10 cellular contexts compared by ENCODE assay signal in the genomic region with DNA sequence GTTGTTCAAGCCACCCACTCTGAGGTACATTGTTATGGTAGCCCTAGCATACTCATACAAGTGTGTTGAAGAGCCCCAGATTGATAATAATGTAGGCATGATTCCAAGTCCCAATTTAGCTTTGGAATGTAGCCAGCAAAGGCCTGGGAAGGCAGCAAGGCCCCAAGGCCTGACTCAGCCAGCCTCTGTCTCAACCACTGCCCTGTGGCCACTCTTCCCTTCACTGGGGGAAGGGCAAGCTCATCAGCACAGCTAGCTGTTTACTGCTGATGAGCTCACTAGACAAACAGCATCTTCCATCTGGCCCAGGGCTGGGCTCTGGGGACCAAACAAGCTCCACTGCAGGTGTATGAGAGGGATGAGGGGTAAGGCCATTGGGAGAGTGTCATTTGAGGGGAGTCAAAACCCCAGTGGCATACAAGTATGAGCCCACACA. TPM values are rescaled to one million over a fixed set of nuclear protein-coding genes. Genes with fewer than 3 reads are reported as not detected.
DNase-seq lines count a peak whose midpoint lies in the region; ATAC-seq, FAIRE-seq and TF ChIP-seq lines count a peak whose summit lies in the region.
"Had no signal": no experiment of that assay in that cellular context is flagged by ENCODE, and none has a peak within 500 bp of the region (broad histone marks: within the 10 kb centered on the region; RNA-seq: fewer than 3 reads in every experiment).

No MANE protein-coding gene starts in this region.

- CTCF ChIA-PET in Calu3 (lab: Charles Lee): interaction anchor here (0.6 to 2.0 kb wide), 10 partner anchors 13 to 437 kb away, joined by 3 to 12 read pairs (median 4); a partner anchor contains a TSS
- CTCF ChIA-PET in K562 (lab: Yijun Ruan, JAX; ENCODE audit: low intra/inter-chr PET ratio): interaction anchor here (0.6 kb wide), 1 partner anchor 1935 kb away, joined by 4 read pairs; no protein-coding TSS in a partner anchor

- no peak for TF ChIP-seq POLR2A in K562 (conservative IDR thresholded peaks at IDR 0.05)

- H3K27ac ChIP-seq in K562 (ENCODE audit: extremely low read depth, low read depth, low read length) (no peak overlapping the region), neural progenitor cell (no peak overlapping the region), dorsolateral prefrontal cortex (no peak overlapping the region)
- H3K27ac ChIP-seq: neutrophil had no signal

- DNase-seq in Calu3 (peak; percentile 78), NCI-H1694 treated with DMSO at 0.1 percent for 48 hours (lab: John Stamatoyannopoulos, UW) (peak; percentile 79), K562 (ENCODE audit: extremely low read depth in 1 of 4, low spot score in 3 of 4) (peak; percentile 72 to 89 (median 81)), kidney glomerular epithelial cell (lab: John Stamatoyannopoulos, UW) (peak; percentile 83), left lobe of liver (ENCODE audit: low spot score) (no peak), neural progenitor cell (ENCODE audit: low spot score) (no peak), dorsolateral prefrontal cortex (no peak)
- no peak for DNase-seq in effector memory CD8-positive, alpha-beta T cell
- DNase-seq: activated naive CD4-positive, alpha-beta T cell treated with anti-CD3 and anti-CD28 coated beads, Interleukin-2, amount 10 ng/mL, durations not matched to agents 7 days and 5 days had no signal

- H2AFZ ChIP-seq in K562 (ENCODE audit: low read depth, low read length) (no peak overlapping the region), neural progenitor cell (replicated peaks) (no peak overlapping the region)

- no peaks in the 10 kb centered on the region for H3K9me3 ChIP-seq in K562 (replicated peaks; ENCODE audit: control insufficient read depth, insufficient read depth, low read depth, low read length)
- H3K9me3 ChIP-seq in neural progenitor cell (ENCODE audit: low read depth): no peaks in the 10 kb centered on the region
- H3K9me3 ChIP-seq: neutrophil had no signal

- peak overlapping the region; percentile 16; the same call in 1 of the 2 replicates for H3K4me2 ChIP-seq in K562 (ENCODE audit: insufficient read depth, low read length)
- no peak overlapping the region for H3K4me2 ChIP-seq in neural progenitor cell

- no peaks in the 10 kb centered on the region for H4K20me1 ChIP-seq in K562 (replicated peaks; ENCODE audit: control insufficient read depth, insufficient read depth, low read length)
- H4K20me1 ChIP-seq in neural progenitor cell (ENCODE audit: low read depth): no peaks in the 10 kb centered on the region

- H3K79me2 ChIP-seq in K562 (ENCODE audit: control insufficient read depth, insufficient read depth, low read length): no peaks in the 10 kb centered on the region
- no peaks in the 10 kb centered on the region for H3K79me2 ChIP-seq in neural progenitor cell (ENCODE audit: low read depth)

- no peaks in the 10 kb centered on the region for H3K9me3 Mint-ChIP-seq in Calu3 (ENCODE audit: low read depth, unreplicated experiment)
- no peaks in the 10 kb centered on the region for H3K9me3 Mint-ChIP-seq in effector memory CD8-positive, alpha-beta T cell
- H3K9me3 Mint-ChIP-seq in neural progenitor cell: peaks cover 13% of the 10 kb centered on the region
- H3K9me3 Mint-ChIP-seq: activated naive CD4-positive, alpha-beta T cell treated with anti-CD3 and anti-CD28 coated beads, Interleukin-2, amount 10 ng/mL, durations not matched to agents 7 days and 5 days had no signal

- H3K4me3 ChIP-seq in K562 (no peak overlapping the region), neural progenitor cell (no peak overlapping the region), dorsolateral prefrontal cortex (no peak overlapping the region)

- H3K27me3 ChIP-seq in K562 (ENCODE audit: control insufficient read depth in 2 of 2, insufficient read depth in 2 of 2, low read length in 2 of 2) (peaks cover 2 to 10% of the 10 kb centered on the region in 2 experiments; a peak in 1 of 5 replicates), neural progenitor cell (peaks cover 29% of the 10 kb centered on the region), dorsolateral prefrontal cortex (peaks cover 0 to 24% (median 10%) of the 10 kb centered on the region in 45 donors)

- H3K27ac Mint-ChIP-seq in Calu3 (ENCODE audit: unreplicated experiment) (no peak overlapping the region), neural progenitor cell (no peak overlapping the region)
- no peak overlapping the region for H3K27ac Mint-ChIP-seq in effector memory CD8-positive, alpha-beta T cell
- H3K27ac Mint-ChIP-seq: activated naive CD4-positive, alpha-beta T cell treated with anti-CD3 and anti-CD28 coated beads, Interleukin-2, amount 10 ng/mL, durations not matched to agents 7 days and 5 days had no signal

- peak; percentile 98 for FAIRE-seq in K562 (lab: Jason Lieb, UNC)

- ATAC-seq in K562: peak; percentile 74
- ATAC-seq in left lobe of liver: no peak
- ATAC-seq in effector memory CD8-positive, alpha-beta T cell (replicated peaks): no peak

- H3K4me1 Mint-ChIP-seq in Calu3 (ENCODE audit: low read depth, unreplicated experiment) (peaks cover 48% of the 10 kb centered on the region), neural progenitor cell (peaks cover 9% of the 10 kb centered on the region)
- peaks cover 0 to 10% of the 10 kb centered on the region in 2 donors for H3K4me1 Mint-ChIP-seq in effector memory CD8-positive, alpha-beta T cell (ENCODE audit: low read depth in 2 of 2)

- H3K36me3 Mint-ChIP-seq in Calu3 (ENCODE audit: insufficient read depth, unreplicated experiment) (peaks cover 19% of the 10 kb centered on the region), neural progenitor cell (no peaks in the 10 kb centered on the region)
- H3K36me3 Mint-ChIP-seq in effector memory CD8-positive, alpha-beta T cell (ENCODE audit: insufficient read depth): peaks cover 3% of the 10 kb centered on the region
- H3K36me3 Mint-ChIP-seq: activated naive CD4-positive, alpha-beta T cell treated with anti-CD3 and anti-CD28 coated beads, Interleukin-2, amount 10 ng/mL, durations not matched to agents 7 days and 5 days had no signal

- peak; percentile 21 to 36; a peak in 3 of 4 replicates for TF ChIP-seq RAD21 in K562 (CRISPR knock-in tag; conservative IDR thresholded peaks at IDR 0.05 in 1 of 2, IDR thresholded peaks at IDR 0.05 in 1 of 2)

- H3F3A ChIP-seq in neural progenitor cell (ENCODE audit: low read depth): peaks cover 4% of the 10 kb centered on the region

- in situ Hi-C loops in K562 (cut with MboI): no loop called here

- H3K4me3 Mint-ChIP-seq in Calu3 (ENCODE audit: low read depth, unreplicated experiment) (no peak overlapping the region), neural progenitor cell (no peak overlapping the region)
- H3K4me3 Mint-ChIP-seq in effector memory CD8-positive, alpha-beta T cell: no peak overlapping the region
- H3K4me3 Mint-ChIP-seq: activated naive CD4-positive, alpha-beta T cell treated with anti-CD3 and anti-CD28 coated beads, Interleukin-2, amount 10 ng/mL, durations not matched to agents 7 days and 5 days had no signal

- TF ChIP-seq CTCF in Calu3 (IDR thresholded peaks at IDR 0.05; ENCODE audit: unreplicated experiment) (no peak), K562 (IDR thresholded peaks at IDR 0.05 in 2 of 3, conservative IDR thresholded peaks at IDR 0.05 in 1 of 3; ENCODE audit: insufficient read depth in 2 of 3, low read depth in 1 of 3, low read length in 3 of 3) (no peak), neural progenitor cell (IDR thresholded peaks at IDR 0.05) (no peak), dorsolateral prefrontal cortex (IDR thresholded peaks at IDR 0.05 in 54 of 56, conservative IDR thresholded peaks at IDR 0.05 in 2 of 56; ENCODE audit: low read depth in 1 of 56, partially characterized antibody in 56 of 56) (no peak)

- H3K9ac ChIP-seq in K562 (ENCODE audit: insufficient read depth in 1 of 2, low read depth in 2 of 2, low read length in 2 of 2) (peak overlapping the region in 1 of 2 experiments; percentile 53; a peak in 1 of 4 replicates), neural progenitor cell (no peak overlapping the region)

- intact Hi-C loops in Calu3 (cut with micrococcal nuclease; ENCODE audit: unreplicated experiment) (no loop called here), K562 (cut with micrococcal nuclease) (no loop called here), dorsolateral prefrontal cortex (cut with DNase I) (no loop called here)

- peak; percentile 31; the same call in 1 of the 2 replicates for TF ChIP-seq EP300 in K562 (IDR thresholded peaks at IDR 0.05; ENCODE audit: low read length)

- no TSS peak for BruUV-seq in Calu3 (replicated peaks; lab: Mats Ljungman, UMichigan)
- BruUV-seq in K562 (replicated peaks; lab: Mats Ljungman, UMichigan): no TSS peak

- peaks cover 3% of the 10 kb centered on the region for H3K9me1 ChIP-seq in K562 (ENCODE audit: control insufficient read depth, insufficient read depth, low read length)

- POLR2A ChIA-PET in K562 (lab: Yijun Ruan, JAX): interaction anchor here (0.5 to 1.9 kb wide), 5 partner anchors 13 to 41 kb away, joined by 3 to 4 read pairs (median 3); a partner anchor contains a TSS

- no peaks in the 10 kb centered on the region for H3K27me3 Mint-ChIP-seq in Calu3 (ENCODE audit: unreplicated experiment)
- H3K27me3 Mint-ChIP-seq in effector memory CD8-positive, alpha-beta T cell: peaks cover 0 to 20% of the 10 kb centered on the region in 2 donors
- H3K27me3 Mint-ChIP-seq in neural progenitor cell (ENCODE audit: insufficient read depth, low read depth): peaks cover 19% of the 10 kb centered on the region

- H3K36me3 ChIP-seq in K562 (ENCODE audit: control insufficient read depth, insufficient read depth, low read length) (no peaks in the 10 kb centered on the region), neural progenitor cell (no peaks in the 10 kb centered on the region)
- H3K36me3 ChIP-seq: neutrophil had no signal

- H3K4me1 ChIP-seq in K562 (replicated peaks in 1 of 2; ENCODE audit: control insufficient read depth in 2 of 2, insufficient read depth in 2 of 2, low read length in 2 of 2) (peaks cover 21 to 23% of the 10 kb centered on the region in 2 experiments), neural progenitor cell (peaks cover 10% of the 10 kb centered on the region)

RNA-seq across cellular contexts. Expression of a gene that starts 2.1 kb away (rescaled TPM):
- total RNA-seq in Calu3 (2022): 44.1 and 51.2 TPM in 2 replicates
- 0.63 and 1.3 TPM in 2 replicates for total RNA-seq in K562 (2011; cell fraction: chromatin; rRNA removed; ENCODE audit: low replicate concordance)
- total RNA-seq in K562 (2011; cell fraction: nucleolus; rRNA removed): 0.33 and 0.53 TPM in 2 replicates
- 0.53 and 0.88 TPM in 2 replicates for total RNA-seq in K562 (2011; cell fraction: nucleoplasm; rRNA removed)
- total RNA-seq in K562 (2014; rRNA removed): 0.32 and 0.37 TPM in 2 replicates
- 0.22 and 0.25 TPM in 2 replicates for total RNA-seq in K562 (2014; rRNA removed; fragmentation: Illumina TruSeq; extraction: Trizol)
- total RNA-seq in K562 (2015; rRNA removed; fragmentation: Illumina TruSeq; extraction: Trizol): 0.08 and 0.11 TPM in 2 replicates
- total RNA-seq in K562 (2021): 0.20 and 0.29 TPM in 2 replicates
- 0.64 and 0.65 TPM in 2 replicates for polyA plus RNA-seq in K562 (2011; rRNA removed)
- 0.50 and 0.51 TPM in 2 replicates for polyA plus RNA-seq in K562 (2011; cell fraction: cytosol; rRNA removed)
- 0.35 and 0.57 TPM in 2 replicates for polyA plus RNA-seq in K562 (2011; cell fraction: nucleus; rRNA removed)
- 0.21 and 0.80 TPM in 2 replicates for polyA plus RNA-seq in K562 (2012)
- 0.10 and 0.15 TPM in 2 replicates for polyA plus RNA-seq in K562 (2014; fragmentation: Illumina TruSeq; extraction: Trizol)
- polyA plus RNA-seq in K562 (2014; fragmentation: Nextera tagmentation; extraction: Ambion mirVana): under 1 TPM; 0.04 to 0.17 TPM
- polyA plus RNA-seq in K562 (2014; rRNA removed): 0.03 and 0.11 TPM in 2 replicates
- 0.57 and 0.84 TPM in 2 replicates for polyA minus RNA-seq in K562 (2011; rRNA and poly(A)+ RNA removed)
- 0.36 and 0.76 TPM in 2 replicates for polyA minus RNA-seq in K562 (2011; cell fraction: cytosol; rRNA and poly(A)+ RNA removed)
- 0.13 and 0.56 TPM in 2 replicates for polyA minus RNA-seq in K562 (2011; cell fraction: nucleus; rRNA and poly(A)+ RNA removed)
- 30.0 TPM for total RNA-seq in left lobe of liver
- 0.34 and 3.3 TPM in 2 replicates for total RNA-seq in neural progenitor cell (ENCODE audit: low replicate concordance)
- 1 to 10 TPM in 76 of 120 experiments, under 1 TPM in 44; 0.16 to 5.4 (median 1.3) TPM for total RNA-seq in dorsolateral prefrontal cortex

RNA-seq across cellular contexts. Expression of a gene that starts 19.7 kb away (rescaled TPM):
- total RNA-seq in Calu3 (2022) (18.6 and 19.1 TPM in 2 replicates), K562 (2014; rRNA removed) (10.6 and 11.9 TPM in 2 replicates), K562 (2014; rRNA removed; fragmentation: Illumina TruSeq; extraction: Trizol) (17.6 and 18.4 TPM in 2 replicates), K562 (2015; rRNA removed; fragmentation: Illumina TruSeq; extraction: Trizol) (15.3 and 16.6 TPM in 2 replicates), K562 (2021) (10.7 and 12.0 TPM in 2 replicates), left lobe of liver (3.7 TPM), neural progenitor cell (ENCODE audit: low replicate concordance) (5.9 and 6.4 TPM in 2 replicates), dorsolateral prefrontal cortex (10 to 100 TPM in 71 of 120 experiments, 1 to 10 TPM in 49; 6.2 to 14.2 (median 10.6) TPM)
- total RNA-seq in K562 (2011; cell fraction: chromatin; rRNA removed; ENCODE audit: low replicate concordance): 18.3 and 30.1 TPM in 2 replicates
- total RNA-seq in K562 (2011; cell fraction: nucleolus; rRNA removed): 10.3 and 13.0 TPM in 2 replicates
- 18.0 and 28.4 TPM in 2 replicates for total RNA-seq in K562 (2011; cell fraction: nucleoplasm; rRNA removed)
- polyA plus RNA-seq in K562 (2011; rRNA removed) (10.4 and 12.8 TPM in 2 replicates), K562 (2014; fragmentation: Illumina TruSeq; extraction: Trizol) (13.1 and 15.7 TPM in 2 replicates), K562 (2014; fragmentation: Nextera tagmentation; extraction: Ambion mirVana) (10 to 100 TPM in 1 of 2 experiments, 1 to 10 TPM in 1; 5.7 to 10.9 TPM), K562 (2014; rRNA removed) (8.7 and 9.5 TPM in 2 replicates)
- 4.5 and 6.9 TPM in 2 replicates for polyA plus RNA-seq in K562 (2011; cell fraction: cytosol; rRNA removed)
- polyA plus RNA-seq in K562 (2011; cell fraction: nucleus; rRNA removed): 10.4 and 11.3 TPM in 2 replicates
- polyA plus RNA-seq in K562 (2012): 5.1 and 6.6 TPM in 2 replicates
- polyA minus RNA-seq in K562 (2011; rRNA and poly(A)+ RNA removed): 20.6 and 21.0 TPM in 2 replicates
- polyA minus RNA-seq in K562 (2011; cell fraction: cytosol; rRNA and poly(A)+ RNA removed): 4.3 and 4.9 TPM in 2 replicates
- 19.7 and 27.1 TPM in 2 replicates for polyA minus RNA-seq in K562 (2011; cell fraction: nucleus; rRNA and poly(A)+ RNA removed)

RNA-seq across cellular contexts. Expression of a gene that starts 23.7 kb away (rescaled TPM):
- total RNA-seq in Calu3 (2022) (4.9 and 5.1 TPM in 2 replicates), K562 (2014; rRNA removed) (4.0 and 4.3 TPM in 2 replicates), K562 (2014; rRNA removed; fragmentation: Illumina TruSeq; extraction: Trizol) (5.7 and 6.5 TPM in 2 replicates), K562 (2015; rRNA removed; fragmentation: Illumina TruSeq; extraction: Trizol) (5.7 and 6.5 TPM in 2 replicates), K562 (2021) (4.7 and 4.9 TPM in 2 replicates), left lobe of liver (1.3 TPM), neural progenitor cell (ENCODE audit: low replicate concordance) (6.9 and 7.7 TPM in 2 replicates), dorsolateral prefrontal cortex (1 to 10 TPM; 1.4 to 4.1 (median 2.8) TPM)
- total RNA-seq in K562 (2011; cell fraction: chromatin; rRNA removed; ENCODE audit: low replicate concordance): 5.3 and 6.8 TPM in 2 replicates
- 5.9 and 6.8 TPM in 2 replicates for total RNA-seq in K562 (2011; cell fraction: nucleolus; rRNA removed)
- 7.3 and 8.0 TPM in 2 replicates for total RNA-seq in K562 (2011; cell fraction: nucleoplasm; rRNA removed)
- polyA plus RNA-seq in K562 (2011; rRNA removed) (5.8 and 7.4 TPM in 2 replicates), K562 (2014; fragmentation: Illumina TruSeq; extraction: Trizol) (5.3 and 5.7 TPM in 2 replicates), K562 (2014; fragmentation: Nextera tagmentation; extraction: Ambion mirVana) (1 to 10 TPM; 5.7 to 7.6 TPM), K562 (2014; rRNA removed) (4.0 and 4.9 TPM in 2 replicates)
- 4.4 and 4.9 TPM in 2 replicates for polyA plus RNA-seq in K562 (2011; cell fraction: cytosol; rRNA removed)
- polyA plus RNA-seq in K562 (2011; cell fraction: nucleus; rRNA removed): 3.7 and 4.5 TPM in 2 replicates
- polyA plus RNA-seq in K562 (2012): 3.2 and 3.4 TPM in 2 replicates
- polyA minus RNA-seq in K562 (2011; rRNA and poly(A)+ RNA removed): 10.9 and 11.2 TPM in 2 replicates
- polyA minus RNA-seq in K562 (2011; cell fraction: cytosol; rRNA and poly(A)+ RNA removed): 2.0 and 4.0 TPM in 2 replicates
- 8.6 and 17.5 TPM in 2 replicates for polyA minus RNA-seq in K562 (2011; cell fraction: nucleus; rRNA and poly(A)+ RNA removed)

RNA-seq across cellular contexts. Expression of a gene that starts 52.2 kb away (rescaled TPM):
- total RNA-seq in Calu3 (2022) (not detected in 2 replicates), K562 (2014; rRNA removed) (1.1 TPM in 1 of 2 replicates, not detected in the other), K562 (2014; rRNA removed; fragmentation: Illumina TruSeq; extraction: Trizol) (0.15 and 0.26 TPM in 2 replicates), K562 (2015; rRNA removed; fragmentation: Illumina TruSeq; extraction: Trizol) (0.34 and 0.36 TPM in 2 replicates), K562 (2021) (0.56 and 0.80 TPM in 2 replicates), left lobe of liver (1.4 TPM), neural progenitor cell (ENCODE audit: low replicate concordance) (not detected in 2 replicates), dorsolateral prefrontal cortex (1 to 10 TPM in 114 of 120 experiments, under 1 TPM in 6; 0.23 to 8.8 (median 2.7) TPM)
- not detected in 2 replicates for total RNA-seq in K562 (2011; cell fraction: chromatin; rRNA removed; ENCODE audit: low replicate concordance)
- total RNA-seq in K562 (2011; cell fraction: nucleolus; rRNA removed): not detected in 2 replicates
- 0.15 TPM in 1 of 2 replicates, not detected in the other for total RNA-seq in K562 (2011; cell fraction: nucleoplasm; rRNA removed)
- polyA plus RNA-seq in K562 (2011; rRNA removed) (0.06 and 0.12 TPM in 2 replicates), K562 (2014; fragmentation: Illumina TruSeq; extraction: Trizol) (0.31 TPM in 1 of 2 replicates, not detected in the other), K562 (2014; fragmentation: Nextera tagmentation; extraction: Ambion mirVana) (under 1 TPM; 0.21 to 0.45 TPM), K562 (2014; rRNA removed) (0.29 and 0.57 TPM in 2 replicates)
- polyA plus RNA-seq in K562 (2011; cell fraction: cytosol; rRNA removed): not detected in 2 replicates
- polyA plus RNA-seq in K562 (2011; cell fraction: nucleus; rRNA removed): not detected in 2 replicates
- 0.56 and 1.1 TPM in 2 replicates for polyA plus RNA-seq in K562 (2012)
- polyA minus RNA-seq in K562 (2011; rRNA and poly(A)+ RNA removed): not detected in 2 replicates
- polyA minus RNA-seq in K562 (2011; cell fraction: cytosol; rRNA and poly(A)+ RNA removed): not detected in 2 replicates
- not detected in 2 replicates for polyA minus RNA-seq in K562 (2011; cell fraction: nucleus; rRNA and poly(A)+ RNA removed)

Comparison
In these comparisons a context has a peak if more than half of its experiments do, and no peak if none do; other contexts are left out.
1. DNase-seq: peak in Calu3 (single experiment), NCI-H1694 treated with DMSO at 0.1 percent for 48 hours (single experiment), K562 (4 of 4) and kidney glomerular epithelial cell (single experiment); none in left lobe of liver (single experiment), effector memory CD8-positive, alpha-beta T cell (0 of 3), neural progenitor cell (single experiment) and dorsolateral prefrontal cortex (0 of 10).